ENCODE assay signal across 17 cellular contexts in the genomic region with DNA sequence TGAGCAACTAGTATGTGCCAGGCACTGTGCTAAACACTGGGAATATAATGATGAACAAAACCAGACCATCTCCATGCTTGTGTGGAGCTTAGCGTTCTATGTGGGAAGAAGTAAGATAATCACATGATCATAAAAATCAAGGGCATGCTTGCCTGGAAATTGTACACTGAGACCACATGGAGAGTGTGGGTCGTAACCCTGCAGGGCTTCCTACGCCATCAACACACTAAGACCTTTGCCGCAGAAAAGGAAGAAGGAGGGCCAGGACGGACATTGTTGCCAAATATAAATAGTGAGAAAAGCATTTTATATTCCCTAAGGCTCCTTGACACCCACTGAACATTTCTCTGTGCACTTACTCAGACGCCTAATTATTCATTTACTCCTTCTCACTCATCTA.
A peak's percentile ranks its signal among the peaks of the same experiment; 100 is the strongest.
DNase-seq lines count a peak whose midpoint lies in the region; ATAC-seq and TF ChIP-seq lines count a peak whose summit lies in the region.
"Had no signal": no experiment of that assay in that cellular context is flagged by ENCODE, and none has a peak within 500 bp of the region (broad histone marks: within the 10 kb centered on the region; RNA-seq: fewer than 3 reads in every experiment).

No MANE protein-coding gene starts in this region.

- H3K27me3 ChIP-seq in testis (no peaks in the 10 kb centered on the region), brain microvascular endothelial cell (replicated peaks) (no peaks in the 10 kb centered on the region), body of pancreas (no peaks in the 10 kb centered on the region)
- H3K27me3 ChIP-seq: BLaER1 had no signal

- TF ChIP-seq CTCF in choroid plexus epithelial cell (conservative IDR thresholded peaks at IDR 0.05; ENCODE audit: low read depth, low read length) (no peak), fibroblast of mammary gland (conservative IDR thresholded peaks at IDR 0.05; ENCODE audit: control insufficient read depth, insufficient read depth, low read depth, low read length) (no peak), testis (IDR thresholded peaks at IDR 0.05) (no peak), brain microvascular endothelial cell (IDR thresholded peaks at IDR 0.05; ENCODE audit: low read depth, low read length, missing control alignments) (no peak), body of pancreas (IDR thresholded peaks at IDR 0.05) (no peak)

- H3K27me3 Mint-ChIP-seq in activated CD8-positive, alpha-beta T cell treated with anti-CD3 and anti-CD28 coated beads, Interleukin-2, amount 10 ng/mL, durations not matched to agents 7 days and 5 days (ENCODE audit: low read depth) = peaks cover 3% of the 10 kb centered on the region

- CTCF ChIA-PET in activated CD8-positive, alpha-beta T cell treated with anti-CD3 and anti-CD28 coated beads, Interleukin-2, amount 10 ng/mL, durations not matched to agents 7 days and 5 days (lab: Charles Lee) = no interaction called here

- intact Hi-C loops in testis (cut with DNase I; ENCODE audit: low total_unique reads) (no loop called here), body of pancreas (cut with DNase I) (no loop called here)

- no peak overlapping the region for H3K27ac Mint-ChIP-seq in activated CD8-positive, alpha-beta T cell treated with anti-CD3 and anti-CD28 coated beads, Interleukin-2, amount 10 ng/mL, durations not matched to agents 7 days and 5 days
- H3K27ac Mint-ChIP-seq: CD14-positive monocyte; CD4-positive, alpha-beta memory T cell; H9 had no signal

- TF ChIP-seq POLR2A in testis (IDR thresholded peaks at IDR 0.05) = no peak
- no peak for TF ChIP-seq POLR2A in body of pancreas (IDR thresholded peaks at IDR 0.05)

- ATAC-seq in activated CD8-positive, alpha-beta T cell treated with anti-CD3 and anti-CD28 coated beads, Interleukin-2, amount 10 ng/mL, durations not matched to agents 7 days and 5 days = no peak
- ATAC-seq in body of pancreas = no peak
- ATAC-seq: GM12878 had no signal

- in situ Hi-C loops in brain microvascular endothelial cell (cut with HindIII; ENCODE audit: low pct_ligation_motif_present, low sequenced_read_pairs) = no loop called here

- H3K4me3 Mint-ChIP-seq in activated CD8-positive, alpha-beta T cell treated with anti-CD3 and anti-CD28 coated beads, Interleukin-2, amount 10 ng/mL, durations not matched to agents 7 days and 5 days = no peak overlapping the region
- H3K4me3 Mint-ChIP-seq: CD14-positive monocyte; CD4-positive, alpha-beta memory T cell; H9 had no signal

- no peaks in the 10 kb centered on the region for H3K9me3 Mint-ChIP-seq in activated CD8-positive, alpha-beta T cell treated with anti-CD3 and anti-CD28 coated beads, Interleukin-2, amount 10 ng/mL, durations not matched to agents 7 days and 5 days (ENCODE audit: insufficient read depth)
- H3K9me3 Mint-ChIP-seq: H9 had no signal

- H3K27ac ChIP-seq in testis = no peak overlapping the region
- H3K27ac ChIP-seq in brain microvascular endothelial cell = no peak overlapping the region
- H3K27ac ChIP-seq in body of pancreas = no peak overlapping the region
- H3K27ac ChIP-seq: BLaER1 had no signal

- 82% methylated on average over 6 of the region's 6 CpGs for WGBS in testis, 2 donors
- WGBS in body of pancreas, 2 donors = 69 to 72% methylated on average over 6 of the region's 6 CpGs

- POLR2A ChIA-PET in activated CD8-positive, alpha-beta T cell treated with anti-CD3 and anti-CD28 coated beads, Interleukin-2, amount 10 ng/mL, durations not matched to agents 7 days and 5 days (lab: Charles Lee) = no interaction called here

- no peak overlapping the region for H3K4me3 ChIP-seq in choroid plexus epithelial cell (ENCODE audit: low read depth, low read length)
- H3K4me3 ChIP-seq in fibroblast of mammary gland (ENCODE audit: control insufficient read depth, low read depth, low read length) = no peak overlapping the region
- H3K4me3 ChIP-seq in testis = no peak overlapping the region
- no peak overlapping the region for H3K4me3 ChIP-seq in brain microvascular endothelial cell (ENCODE audit: low read depth, low read length)
- H3K4me3 ChIP-seq in body of pancreas = no peak overlapping the region
- H3K4me3 ChIP-seq: BLaER1, GM12878 had no signal

- no peaks in the 10 kb centered on the region for H3K9me3 ChIP-seq in testis
- H3K9me3 ChIP-seq in body of pancreas = peaks cover 0 to 5% (median 0%) of the 10 kb centered on the region in 3 donors

- H3K4me1 Mint-ChIP-seq in activated CD8-positive, alpha-beta T cell treated with anti-CD3 and anti-CD28 coated beads, Interleukin-2, amount 10 ng/mL, durations not matched to agents 7 days and 5 days (ENCODE audit: low read depth) = no peaks in the 10 kb centered on the region
- H3K4me1 Mint-ChIP-seq: CD14-positive monocyte; CD4-positive, alpha-beta memory T cell had no signal

- DNase-seq in activated CD8-positive, alpha-beta memory T cell treated with anti-CD3 and anti-CD28 coated beads, Interleukin-2, amount 50 U/mL, for 48 hours = peak; percentile 1
- no peak for DNase-seq in activated CD8-positive, alpha-beta memory T cell treated with anti-CD3 and anti-CD28 coated beads, Interleukin-2, amount 50 U/mL, for 4 hours
- DNase-seq in choroid plexus epithelial cell (ENCODE audit: low read depth) (peak; percentile 82), fibroblast of mammary gland (ENCODE audit: low read depth) (peak; percentile 48), testis (peak; percentile 2), brain microvascular endothelial cell (no peak), body of pancreas (no peak)
- DNase-seq in activated CD8-positive, alpha-beta T cell treated with anti-CD3 and anti-CD28 coated beads, Interleukin-2, amount 10 ng/mL, durations not matched to agents 7 days and 5 days = no peak
- DNase-seq: 8988T; CD4-positive, alpha-beta memory T cell; DMS53; DND-41; EL had no signal

- H3K36me3 ChIP-seq in testis (ENCODE audit: low read depth, missing control alignments) (no peaks in the 10 kb centered on the region), brain microvascular endothelial cell (replicated peaks) (no peaks in the 10 kb centered on the region), body of pancreas (replicated peaks in 1 of 2; ENCODE audit: insufficient read depth in 1 of 2, low read depth in 2 of 2) (no peaks in the 10 kb centered on the region)
- H3K36me3 ChIP-seq: BLaER1 had no signal

- H3K4me1 ChIP-seq in testis = peaks cover 18% of the 10 kb centered on the region
- peaks cover 9% of the 10 kb centered on the region for H3K4me1 ChIP-seq in body of pancreas

- no peaks in the 10 kb centered on the region for H3K36me3 Mint-ChIP-seq in activated CD8-positive, alpha-beta T cell treated with anti-CD3 and anti-CD28 coated beads, Interleukin-2, amount 10 ng/mL, durations not matched to agents 7 days and 5 days (ENCODE audit: low read depth)
- H3K36me3 Mint-ChIP-seq: CD14-positive monocyte; CD4-positive, alpha-beta memory T cell had no signal

Comparison
In these comparisons a context has a peak if more than half of its experiments do, and no peak if none do; other contexts are left out.
1. DNase-seq: peak in activated CD8-positive, alpha-beta memory T cell treated with anti-CD3 and anti-CD28 coated beads, Interleukin-2, amount 50 U/mL, for 48 hours (single experiment), choroid plexus epithelial cell (single experiment), fibroblast of mammary gland (single experiment) and testis (single experiment); none in activated CD8-positive, alpha-beta memory T cell treated with anti-CD3 and anti-CD28 coated beads, Interleukin-2, amount 50 U/mL, for 4 hours (single experiment), activated CD8-positive, alpha-beta T cell treated with anti-CD3 and anti-CD28 coated beads, Interleukin-2, amount 10 ng/mL, durations not matched to agents 7 days and 5 days (single experiment), brain microvascular endothelial cell (single experiment) and body of pancreas (0 of 4).